Comparison of ENCODE assay signal across 8 cellular contexts in the genomic region with DNA sequence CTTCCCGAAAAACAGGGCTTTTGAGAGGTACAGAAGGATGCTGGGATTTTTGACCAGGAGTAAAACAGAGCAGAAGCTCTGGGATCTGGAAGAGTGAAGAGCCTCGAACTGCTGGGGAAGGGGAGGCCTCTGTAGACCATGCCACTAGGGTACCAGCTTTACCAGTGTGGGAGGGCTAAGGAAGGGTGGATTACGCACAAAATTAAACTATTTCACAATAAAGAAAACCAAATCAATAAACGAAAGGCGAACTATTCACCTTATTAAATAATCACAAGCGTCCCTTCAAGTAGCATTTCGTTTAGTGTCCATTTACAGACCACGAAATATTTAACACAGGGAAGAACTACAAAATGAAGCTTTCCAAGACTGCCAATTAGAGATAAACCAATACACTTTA. TPM values are rescaled to one million over a fixed set of nuclear protein-coding genes. Genes with fewer than 3 reads are reported as not detected.
DNase-seq lines count a peak whose midpoint lies in the region; ATAC-seq, FAIRE-seq and TF ChIP-seq lines count a peak whose summit lies in the region.

No MANE protein-coding gene starts in this region.

- TF ChIP-seq EP300 in HepG2 (IDR thresholded peaks at IDR 0.05; ENCODE audit: low read depth in 2 of 2, low read length in 2 of 2): no peak
- no peak for TF ChIP-seq EP300 in HepG2 (CRISPR knock-in tag; IDR thresholded peaks at IDR 0.05; ENCODE audit: borderline replicate concordance)

- H3K9me3 ChIP-seq in HepG2 (ENCODE audit: low read length) (no peaks in the 10 kb centered on the region), thymus (ENCODE audit: control insufficient read depth) (no peaks in the 10 kb centered on the region)

- H3K36me3 Mint-ChIP-seq in activated CD8-positive, alpha-beta memory T cell treated with anti-CD3 and anti-CD28 coated beads, Interleukin-2, amount 10 ng/mL, durations not matched to agents 7 days and 5 days: peaks cover 5% of the 10 kb centered on the region

- peak overlapping the region; percentile 97 for H3K27ac ChIP-seq in angular gyrus (ENCODE audit: low read depth, low read length)
- peak overlapping the region; percentile 90 for H3K27ac ChIP-seq in HepG2 (ENCODE audit: extremely low read length, insufficient read depth, low read length)
- peak overlapping the region; percentile 99 for H3K27ac ChIP-seq in thymus (ENCODE audit: low read depth)

- H3K4me1 ChIP-seq in HepG2 (ENCODE audit: insufficient read depth, low read length): peaks cover 25% of the 10 kb centered on the region
- peaks cover 11% of the 10 kb centered on the region for H3K4me1 ChIP-seq in thymus (ENCODE audit: control insufficient read depth, insufficient read depth, low read length)

- peak overlapping the region; percentile 95 for H3K27ac Mint-ChIP-seq in activated CD8-positive, alpha-beta memory T cell treated with anti-CD3 and anti-CD28 coated beads, Interleukin-2, amount 10 ng/mL, durations not matched to agents 7 days and 5 days

- TSS peak; percentile 72 for BruUV-seq in HepG2 (replicated peaks; lab: Mats Ljungman, UMichigan)

- H4K20me1 ChIP-seq in HepG2 (ENCODE audit: insufficient read depth, low read length): no peaks in the 10 kb centered on the region

- no peak for TF ChIP-seq RAD21 in HepG2 (CRISPR knock-in tag; IDR thresholded peaks at IDR 0.05)

- H2AFZ ChIP-seq in HepG2 (ENCODE audit: low read length): no peak overlapping the region

- DNase-seq in activated CD8-positive, alpha-beta memory T cell treated with anti-CD3 and anti-CD28 coated beads, Interleukin-2, amount 10 ng/mL, durations not matched to agents 7 days and 5 days: no peak
- no peak for DNase-seq in activated CD8-positive, alpha-beta memory T cell treated with anti-CD3 and anti-CD28 coated beads for 24 hours
- DNase-seq in HepG2 (ENCODE audit: low spot score) (no peak), NCI-H2196 treated with DMSO at 0.1 percent for 48 hours (lab: John Stamatoyannopoulos, UW; ENCODE audit: unreplicated experiment) (no peak), HuH-7.5 (ENCODE audit: low spot score) (no peak)
- no peak for DNase-seq in NK-92 treated with Interleukin-12 subunit alpha and Interleukin-12 subunit beta, amount 100 ng/mL, for 24 hours (lab: John Stamatoyannopoulos, UW)

- intact Hi-C loops in HepG2 (cut with micrococcal nuclease; ENCODE audit: unreplicated experiment): loop anchor here (1.0 to 2.0 kb wide), 2 partner anchors 19 to 23 kb away; a partner anchor contains a TSS

- POLR2A ChIA-PET in HepG2 (lab: Yijun Ruan, JAX): interaction anchor here (0.6 to 1.6 kb wide), 3 partner anchors 24 to 260 kb away, joined by 3 to 5 read pairs (median 3); no protein-coding TSS in a partner anchor

- H3K9me3 Mint-ChIP-seq in activated CD8-positive, alpha-beta memory T cell treated with anti-CD3 and anti-CD28 coated beads, Interleukin-2, amount 10 ng/mL, durations not matched to agents 7 days and 5 days (ENCODE audit: low read depth): no peaks in the 10 kb centered on the region

- no peak for TF ChIP-seq CTCF in HepG2 (CRISPR knock-in tag; IDR thresholded peaks at IDR 0.05)

- H3K4me3 ChIP-seq in HepG2 (replicated peaks in 1 of 3; ENCODE audit: insufficient read depth in 1 of 3, low read depth in 2 of 3, low read length in 3 of 3): peak overlapping the region; percentile 86 to 96 (median 95)
- H3K4me3 ChIP-seq in thymus (ENCODE audit: low read length): peak overlapping the region; percentile 53

- TF ChIP-seq POLR2A in HepG2 (IDR thresholded peaks at IDR 0.05; ENCODE audit: insufficient read depth in 1 of 2, low read depth in 2 of 2, low read length in 2 of 2): no peak

- no peaks in the 10 kb centered on the region for H3K27me3 Mint-ChIP-seq in activated CD8-positive, alpha-beta memory T cell treated with anti-CD3 and anti-CD28 coated beads, Interleukin-2, amount 10 ng/mL, durations not matched to agents 7 days and 5 days

- ATAC-seq in activated CD8-positive, alpha-beta memory T cell treated with anti-CD3 and anti-CD28 coated beads, Interleukin-2, amount 10 ng/mL, durations not matched to agents 7 days and 5 days: no peak
- peak; percentile 14; the same call in 1 of the 3 replicates for ATAC-seq in HepG2

- H3K4me2 ChIP-seq in HepG2 (ENCODE audit: low read depth, low read length): peak overlapping the region; percentile 92

- no peak for FAIRE-seq in HepG2 (lab: Jason Lieb, UNC)

- peaks cover 9% of the 10 kb centered on the region for H3K79me2 ChIP-seq in HepG2 (ENCODE audit: insufficient read depth, low read length)

- H3K36me3 ChIP-seq in HepG2 (replicated peaks in 1 of 2; ENCODE audit: control insufficient read depth in 1 of 2, insufficient read depth in 2 of 2, low read length in 2 of 2) (peaks cover 5 to 15% of the 10 kb centered on the region in 2 experiments; a peak in 4 of 5 replicates), thymus (ENCODE audit: control insufficient read depth, insufficient read depth) (peaks cover 15% of the 10 kb centered on the region)

- H3K9ac ChIP-seq in HepG2 (ENCODE audit: insufficient read depth, low read depth, low read length): peak overlapping the region; percentile 93

- CTCF ChIA-PET in activated CD8-positive, alpha-beta memory T cell treated with anti-CD3 and anti-CD28 coated beads, Interleukin-2, amount 10 ng/mL, durations not matched to agents 7 days and 5 days (lab: Charles Lee): no interaction called here
- CTCF ChIA-PET in HepG2 (lab: Yijun Ruan, JAX; ENCODE audit: low intra/inter-chr PET ratio, low total read pairs): no interaction called here

- H3K4me3 Mint-ChIP-seq in activated CD8-positive, alpha-beta memory T cell treated with anti-CD3 and anti-CD28 coated beads, Interleukin-2, amount 10 ng/mL, durations not matched to agents 7 days and 5 days: peak overlapping the region; percentile 91

- H3K4me1 Mint-ChIP-seq in activated CD8-positive, alpha-beta memory T cell treated with anti-CD3 and anti-CD28 coated beads, Interleukin-2, amount 10 ng/mL, durations not matched to agents 7 days and 5 days: peaks cover 23% of the 10 kb centered on the region

- in situ Hi-C loops in HepG2 (cut with HindIII; ENCODE audit: extremely low pct_ligation_motif_present, low pct_unique_long_range_greater_than_20kb): no loop called here

- H3K27me3 ChIP-seq in HepG2 (ENCODE audit: control insufficient read depth in 1 of 2, insufficient read depth in 2 of 2, low read length in 2 of 2): no peaks in the 10 kb centered on the region
- no peaks in the 10 kb centered on the region for H3K27me3 ChIP-seq in thymus (ENCODE audit: control insufficient read depth, insufficient read depth)

- WGBS in HepG2 (ENCODE audit: low lambda C conversion rate): 4% methylated on average over 8 of the region's 8 CpGs
- 55% methylated on average over 8 of the region's 8 CpGs for WGBS in thymus

RNA-seq across cellular contexts. Expression of a gene that starts 0.7 kb away (rescaled TPM):
- total RNA-seq in activated CD8-positive, alpha-beta memory T cell treated with anti-CD3 and anti-CD28 coated beads, Interleukin-2, amount 10 ng/mL, durations not matched to agents 7 days and 5 days: 10 to 100 TPM; 41.4 to 48.2 TPM
- total RNA-seq in HepG2 (2016; rRNA removed; fragmentation: Illumina TruSeq; extraction: Trizol): 49.2 and 51.4 TPM in 2 replicates
- total RNA-seq in HepG2 (2016; cell fraction: cytosol; rRNA removed; fragmentation: Illumina TruSeq; extraction: Trizol; ENCODE audit: low read depth): 16.0 and 17.6 TPM in 2 replicates
- total RNA-seq in HepG2 (2016; cell fraction: insoluble cytoplasmic fraction; rRNA removed; fragmentation: Illumina TruSeq; extraction: Trizol): 47.8 and 54.5 TPM in 2 replicates
- total RNA-seq in HepG2 (2016; cell fraction: membrane; rRNA removed; fragmentation: Illumina TruSeq; extraction: Trizol): 20.0 and 23.7 TPM in 2 replicates
- total RNA-seq in HepG2 (2016; cell fraction: nucleus; rRNA removed; fragmentation: Illumina TruSeq; extraction: Trizol): 41.6 and 41.7 TPM in 2 replicates
- 64.8 and 67.0 TPM in 2 replicates for polyA plus RNA-seq in HepG2 (2011; rRNA removed)
- 40.5 and 42.1 TPM in 2 replicates for polyA plus RNA-seq in HepG2 (2011; cell fraction: cytosol; rRNA removed)
- polyA plus RNA-seq in HepG2 (2011; cell fraction: nucleus; rRNA removed): 98.1 and 112 TPM in 2 replicates
- 46.9 and 52.9 TPM in 2 replicates for polyA plus RNA-seq in HepG2 (2012)
- 15.2 and 15.7 TPM in 2 replicates for polyA plus RNA-seq in HepG2 (2016; cell fraction: cytosol; fragmentation: Illumina TruSeq; extraction: Trizol; ENCODE audit: low read depth)
- polyA plus RNA-seq in HepG2 (2016; cell fraction: insoluble cytoplasmic fraction; fragmentation: Illumina TruSeq; extraction: Trizol; ENCODE audit: low read depth): 55.4 and 56.2 TPM in 2 replicates
- 20.1 and 20.5 TPM in 2 replicates for polyA plus RNA-seq in HepG2 (2016; cell fraction: membrane; fragmentation: Illumina TruSeq; extraction: Trizol; ENCODE audit: low read depth)
- 62.6 and 73.5 TPM in 2 replicates for polyA plus RNA-seq in HepG2 (2016; cell fraction: nucleus; fragmentation: Illumina TruSeq; extraction: Trizol; ENCODE audit: insufficient read depth, low read depth)
- 24.9 and 31.3 TPM in 2 replicates for polyA minus RNA-seq in HepG2 (2011; rRNA and poly(A)+ RNA removed; ENCODE audit: low replicate concordance)
- polyA minus RNA-seq in HepG2 (2011; cell fraction: cytosol; rRNA and poly(A)+ RNA removed): 10.3 and 10.7 TPM in 2 replicates
- polyA minus RNA-seq in HepG2 (2011; cell fraction: nucleus; rRNA and poly(A)+ RNA removed): 88.7 and 93.7 TPM in 2 replicates
- polyA plus RNA-seq in thymus: 88.6 TPM

RNA-seq across cellular contexts. Expression of a gene that starts 18.6 kb away (rescaled TPM):
- total RNA-seq in activated CD8-positive, alpha-beta memory T cell treated with anti-CD3 and anti-CD28 coated beads, Interleukin-2, amount 10 ng/mL, durations not matched to agents 7 days and 5 days: 10 to 100 TPM; 72.9 to 80.1 TPM
- total RNA-seq in HepG2 (2016; rRNA removed; fragmentation: Illumina TruSeq; extraction: Trizol): 87.0 and 145 TPM in 2 replicates
- total RNA-seq in HepG2 (2016; cell fraction: cytosol; rRNA removed; fragmentation: Illumina TruSeq; extraction: Trizol; ENCODE audit: low read depth): 21.7 and 23.8 TPM in 2 replicates
- total RNA-seq in HepG2 (2016; cell fraction: insoluble cytoplasmic fraction; rRNA removed; fragmentation: Illumina TruSeq; extraction: Trizol): 94.7 and 147 TPM in 2 replicates
- 19.6 and 26.4 TPM in 2 replicates for total RNA-seq in HepG2 (2016; cell fraction: membrane; rRNA removed; fragmentation: Illumina TruSeq; extraction: Trizol)
- 32.7 and 35.6 TPM in 2 replicates for total RNA-seq in HepG2 (2016; cell fraction: nucleus; rRNA removed; fragmentation: Illumina TruSeq; extraction: Trizol)
- polyA plus RNA-seq in HepG2 (2011; rRNA removed) (22.9 and 24.1 TPM in 2 replicates), thymus (134 TPM)
- 9.5 and 15.8 TPM in 2 replicates for polyA plus RNA-seq in HepG2 (2011; cell fraction: cytosol; rRNA removed)
- 3.3 and 4.0 TPM in 2 replicates for polyA plus RNA-seq in HepG2 (2011; cell fraction: nucleus; rRNA removed)
- 66.7 and 95.1 TPM in 2 replicates for polyA plus RNA-seq in HepG2 (2012)
- 15.7 and 17.3 TPM in 2 replicates for polyA plus RNA-seq in HepG2 (2016; cell fraction: cytosol; fragmentation: Illumina TruSeq; extraction: Trizol; ENCODE audit: low read depth)
- 201 and 238 TPM in 2 replicates for polyA plus RNA-seq in HepG2 (2016; cell fraction: insoluble cytoplasmic fraction; fragmentation: Illumina TruSeq; extraction: Trizol; ENCODE audit: low read depth)
- polyA plus RNA-seq in HepG2 (2016; cell fraction: membrane; fragmentation: Illumina TruSeq; extraction: Trizol; ENCODE audit: low read depth): 18.7 and 19.6 TPM in 2 replicates
- 61.2 and 72.1 TPM in 2 replicates for polyA plus RNA-seq in HepG2 (2016; cell fraction: nucleus; fragmentation: Illumina TruSeq; extraction: Trizol; ENCODE audit: insufficient read depth, low read depth)
- 17.7 and 28.8 TPM in 2 replicates for polyA minus RNA-seq in HepG2 (2011; rRNA and poly(A)+ RNA removed; ENCODE audit: low replicate concordance)
- 17.8 and 19.0 TPM in 2 replicates for polyA minus RNA-seq in HepG2 (2011; cell fraction: cytosol; rRNA and poly(A)+ RNA removed)
- polyA minus RNA-seq in HepG2 (2011; cell fraction: nucleus; rRNA and poly(A)+ RNA removed): 16.9 and 22.7 TPM in 2 replicates

RNA-seq across cellular contexts. Expression of a gene that starts 23.1 kb away (rescaled TPM):
- total RNA-seq in activated CD8-positive, alpha-beta memory T cell treated with anti-CD3 and anti-CD28 coated beads, Interleukin-2, amount 10 ng/mL, durations not matched to agents 7 days and 5 days: 10 to 100 TPM; 11.5 to 13.5 TPM
- total RNA-seq in HepG2 (2016; rRNA removed; fragmentation: Illumina TruSeq; extraction: Trizol): 14.1 and 14.6 TPM in 2 replicates
- total RNA-seq in HepG2 (2016; cell fraction: cytosol; rRNA removed; fragmentation: Illumina TruSeq; extraction: Trizol; ENCODE audit: low read depth): 1.1 and 1.2 TPM in 2 replicates
- total RNA-seq in HepG2 (2016; cell fraction: insoluble cytoplasmic fraction; rRNA removed; fragmentation: Illumina TruSeq; extraction: Trizol): 13.1 and 14.0 TPM in 2 replicates
- total RNA-seq in HepG2 (2016; cell fraction: membrane; rRNA removed; fragmentation: Illumina TruSeq; extraction: Trizol): 3.0 and 3.7 TPM in 2 replicates
- 6.2 and 7.9 TPM in 2 replicates for total RNA-seq in HepG2 (2016; cell fraction: nucleus; rRNA removed; fragmentation: Illumina TruSeq; extraction: Trizol)
- polyA plus RNA-seq in HepG2 (2011; rRNA removed) (12.6 and 16.0 TPM in 2 replicates), thymus (17.0 TPM)
- 12.6 and 14.8 TPM in 2 replicates for polyA plus RNA-seq in HepG2 (2011; cell fraction: cytosol; rRNA removed)
- 5.6 and 7.7 TPM in 2 replicates for polyA plus RNA-seq in HepG2 (2011; cell fraction: nucleus; rRNA removed)
- 9.1 and 13.6 TPM in 2 replicates for polyA plus RNA-seq in HepG2 (2012)
- 1.0 and 1.2 TPM in 2 replicates for polyA plus RNA-seq in HepG2 (2016; cell fraction: cytosol; fragmentation: Illumina TruSeq; extraction: Trizol; ENCODE audit: low read depth)
- 15.4 and 15.6 TPM in 2 replicates for polyA plus RNA-seq in HepG2 (2016; cell fraction: insoluble cytoplasmic fraction; fragmentation: Illumina TruSeq; extraction: Trizol; ENCODE audit: low read depth)
- polyA plus RNA-seq in HepG2 (2016; cell fraction: membrane; fragmentation: Illumina TruSeq; extraction: Trizol; ENCODE audit: low read depth): 1.8 and 2.2 TPM in 2 replicates
- polyA plus RNA-seq in HepG2 (2016; cell fraction: nucleus; fragmentation: Illumina TruSeq; extraction: Trizol; ENCODE audit: insufficient read depth, low read depth): 9.0 and 10.7 TPM in 2 replicates
- 13.9 and 25.3 TPM in 2 replicates for polyA minus RNA-seq in HepG2 (2011; rRNA and poly(A)+ RNA removed; ENCODE audit: low replicate concordance)
- 8.6 and 11.3 TPM in 2 replicates for polyA minus RNA-seq in HepG2 (2011; cell fraction: cytosol; rRNA and poly(A)+ RNA removed)
- 7.3 and 12.7 TPM in 2 replicates for polyA minus RNA-seq in HepG2 (2011; cell fraction: nucleus; rRNA and poly(A)+ RNA removed)
